Comparison of ENCODE assay signal across 2 cellular contexts in the genomic region with DNA sequence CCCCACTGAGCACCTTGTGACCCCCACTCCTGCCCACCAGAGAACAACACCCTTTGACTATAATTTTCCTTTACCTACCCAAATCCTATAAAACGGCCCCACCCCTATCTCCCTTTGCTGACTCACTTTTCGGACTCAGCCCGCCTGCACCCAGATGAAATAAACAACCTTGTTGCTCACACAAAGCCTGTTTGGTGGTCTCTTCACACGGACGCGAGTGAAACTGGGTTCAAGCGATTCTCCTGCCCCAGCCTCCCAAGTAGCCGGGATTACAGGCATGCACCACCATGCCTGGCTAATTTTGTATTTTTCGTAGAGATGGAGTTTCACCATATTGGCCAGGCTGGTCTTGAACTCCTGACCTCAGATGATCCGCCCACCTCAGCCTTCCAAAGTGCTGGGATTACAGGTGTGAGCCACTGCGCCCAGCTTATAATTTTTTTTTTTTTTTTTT. TPM values are rescaled to one million over a fixed set of nuclear protein-coding genes. Genes with fewer than 3 reads are reported as not detected.
"Had no signal": no experiment of that assay in that cellular context is flagged by ENCODE, and none has a peak within 500 bp of the region (broad histone marks: within the 10 kb centered on the region; RNA-seq: fewer than 3 reads in every experiment).

No MANE protein-coding gene starts in this region.

RNA-seq across cellular contexts. Expression of a gene that starts 53.8 kb away (rescaled TPM):
- total RNA-seq: naive thymus-derived CD8-positive, alpha-beta T cell; natural killer cell treated with Interleukin-12 subunit alpha and Interleukin-12 subunit beta and Interleukin-15 and Interleukin-18, amount 100 ng/mL, for 72 hours had no signal
